27 cellular contexts compared by ENCODE assay signal in the genomic region with DNA sequence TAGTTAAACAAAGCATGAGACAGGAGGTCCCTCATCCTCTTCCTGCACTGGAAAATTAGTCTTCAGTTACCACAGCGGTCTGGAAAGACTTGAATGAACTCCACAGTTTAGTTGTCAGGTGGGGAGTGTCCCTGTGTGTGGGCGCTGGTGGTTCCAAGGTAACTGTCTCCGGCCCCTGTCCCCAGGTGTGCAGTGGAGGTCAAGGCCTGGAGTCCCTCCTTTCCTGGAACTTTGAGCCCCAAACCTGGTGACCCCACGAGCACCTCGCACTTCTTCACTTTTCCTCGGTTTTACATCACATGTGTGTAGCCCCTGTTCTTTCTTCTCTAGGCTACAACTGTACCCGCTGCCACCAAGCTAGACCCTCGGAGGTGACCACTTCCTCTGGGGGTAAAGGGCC. TPM values are rescaled to one million over a fixed set of nuclear protein-coding genes. Genes with fewer than 3 reads are reported as not detected.
"Had no signal": no experiment of that assay in that cellular context is flagged by ENCODE, and none has a peak within 500 bp of the region (broad histone marks: within the 10 kb centered on the region; RNA-seq: fewer than 3 reads in every experiment).

No MANE protein-coding gene starts in this region.

- H3K27ac Mint-ChIP-seq: dendritic cell treated with granulocyte-macrophage colony-stimulating factor and Interleukin-4, amounts not matched to agents 40 ng/mL and 50 ng/mL, for 4 days; endodermal cell; nephron progenitor cell; progenitor cell of endocrine pancreas; stimulated activated memory B cell treated with anti-CD40 and anti-IgM and Interleukin-4, amounts not matched to agents 10 μg/mL and 1 μg/mL and 100 μg/mL, for 72 hours had no signal

- H3K4me1 ChIP-seq: uterus had no signal

- H3K27ac ChIP-seq: colonic mucosa, epithelial cell of prostate, gastroesophageal sphincter, heart left ventricle, hepatocyte, pancreas, sigmoid colon, testis, tibial artery, upper lobe of left lung, uterus had no signal

- H3K9me3 Mint-ChIP-seq: dendritic cell treated with granulocyte-macrophage colony-stimulating factor and Interleukin-4, amounts not matched to agents 40 ng/mL and 50 ng/mL, for 4 days; endodermal cell; naive thymus-derived CD4-positive, alpha-beta T cell; nephron progenitor cell; stimulated activated memory B cell treated with anti-CD40 and anti-IgM and Interleukin-4, amounts not matched to agents 10 μg/mL and 1 μg/mL and 100 μg/mL, for 72 hours had no signal

- H2AFZ ChIP-seq: hepatocyte had no signal

- H3K4me3 Mint-ChIP-seq: dendritic cell treated with granulocyte-macrophage colony-stimulating factor and Interleukin-4, amounts not matched to agents 40 ng/mL and 50 ng/mL, for 4 days; endodermal cell; naive thymus-derived CD4-positive, alpha-beta T cell; nephron progenitor cell; stimulated activated memory B cell treated with anti-CD40 and anti-IgM and Interleukin-4, amounts not matched to agents 10 μg/mL and 1 μg/mL and 100 μg/mL, for 72 hours had no signal

- H3K36me3 Mint-ChIP-seq: stimulated activated memory B cell treated with anti-CD40 and anti-IgM and Interleukin-4, amounts not matched to agents 10 μg/mL and 1 μg/mL and 100 μg/mL, for 72 hours had no signal

- ATAC-seq: esophagus mucosa; gastroesophageal sphincter; left lobe of liver; naive thymus-derived CD4-positive, alpha-beta T cell; pancreas; stimulated activated naive CD8-positive, alpha-beta T cell treated with anti-CD3 and anti-CD28 coated beads, Interleukin-15, Interleukin-2, amounts not matched to agents 100 U/mL and 50 U/mL, for 24 hours had no signal

- H3K27me3 ChIP-seq: colonic mucosa, gastroesophageal sphincter, heart left ventricle, hepatocyte, pancreas, sigmoid colon, testis, tibial artery, upper lobe of left lung, uterus had no signal

- H3K4me3 ChIP-seq: colonic mucosa, gastroesophageal sphincter, heart left ventricle, hepatocyte, pancreas, sigmoid colon, testis, tibial artery, upper lobe of left lung, uterus had no signal

- H3K4me2 ChIP-seq: hepatocyte had no signal

- H3K36me3 ChIP-seq: colonic mucosa, gastroesophageal sphincter, heart left ventricle, pancreas, sigmoid colon, tibial artery, upper lobe of left lung, uterus had no signal

- DNase-seq: colonic mucosa; effector CD8-positive, alpha-beta T cell; endodermal cell; foreskin fibroblast; heart left ventricle; kidney; mesendoderm; midbrain; naive thymus-derived CD4-positive, alpha-beta T cell; nephron progenitor cell; occipital lobe; stimulated activated CD4-positive, alpha-beta T cell treated with anti-CD3 and anti-CD28 coated beads, Interleukin-4, amount 100 ng/mL, for 4 hours; stimulated activated naive CD8-positive, alpha-beta T cell treated with anti-CD3 and anti-CD28 coated beads, Interleukin-15, Interleukin-2, amounts not matched to agents 100 U/mL and 50 U/mL, for 24 hours; testis; upper lobe of left lung; uterus had no signal

- H3K79me2 ChIP-seq: hepatocyte had no signal

- H3K9me3 ChIP-seq: colonic mucosa, gastroesophageal sphincter, heart left ventricle, pancreas, sigmoid colon, testis, tibial artery, upper lobe of left lung, uterus had no signal

RNA-seq across cellular contexts. Expression of a gene that starts 28.0 kb away (rescaled TPM):
- total RNA-seq: endodermal cell; naive thymus-derived CD4-positive, alpha-beta T cell; progenitor cell of endocrine pancreas had no signal
- polyA plus RNA-seq: naive thymus-derived CD4-positive, alpha-beta T cell had no signal
